ENCODE assay signal across 1 cellular context in genomic region chr21:43016728-43017127, GRCh38.
TF ChIP-seq lines count a peak whose summit lies in the region.

No MANE protein-coding gene starts in this region.

TF ChIP-seq in neural cell, 6 proteins besides CTCF, POLR2A, EP300 and RAD21:
- TF ChIP-seq SMC3 (conservative IDR thresholded peaks at IDR 0.05; ENCODE audit: poor library complexity): peak; percentile 33
- TF ChIP-seq REST (IDR thresholded peaks at IDR 0.05; ENCODE audit: borderline replicate concordance): peak; percentile 56
- TF ChIP-seq MXI1 (conservative IDR thresholded peaks at IDR 0.05; ENCODE audit: poor library complexity, severe bottlenecking): peak; percentile 82
- TF ChIP-seq TAF1 (IDR thresholded peaks at IDR 0.05; ENCODE audit: low read depth): no peak
- TF ChIP-seq EZH2 (IDR thresholded peaks at IDR 0.05; ENCODE audit: borderline replicate concordance, insufficient read depth, low read length, poor library complexity, severe bottlenecking): no peak
- TF ChIP-seq POLR2AphosphoS5 (IDR thresholded peaks at IDR 0.05): peak; percentile 72
